8 cellular contexts compared by ENCODE assay signal in the genomic region with DNA sequence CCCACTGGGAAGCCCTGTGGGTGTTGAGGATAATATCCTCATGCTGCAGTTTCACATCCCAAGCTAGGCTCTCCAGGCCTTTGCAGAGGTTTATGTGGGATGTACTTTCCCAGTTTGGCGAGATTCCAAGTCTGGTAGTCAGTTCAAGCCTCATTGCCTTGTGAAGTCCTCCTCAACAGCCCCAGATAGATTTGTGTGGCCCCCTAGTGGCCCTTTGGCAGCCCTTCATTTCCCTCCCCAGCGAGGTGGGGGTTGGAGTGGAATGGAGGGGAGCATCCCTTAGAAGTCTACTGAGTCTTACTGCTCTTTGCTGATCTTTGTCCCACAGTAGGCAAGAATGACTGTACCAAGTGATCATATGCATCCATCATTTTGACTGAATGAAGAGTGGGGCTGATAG.
DNase-seq lines count a peak whose midpoint lies in the region; ATAC-seq and TF ChIP-seq lines count a peak whose summit lies in the region.

No MANE protein-coding gene starts in this region.

- no peaks in the 10 kb centered on the region for H3K9me3 Mint-ChIP-seq in endothelial cell (ENCODE audit: unreplicated experiment)
- no peaks in the 10 kb centered on the region for H3K9me3 Mint-ChIP-seq in neural crest cell

- H3K4me1 Mint-ChIP-seq in endothelial cell (ENCODE audit: unreplicated experiment) (peaks cover 6% of the 10 kb centered on the region), neural crest cell (no peaks in the 10 kb centered on the region)

- H3K36me3 Mint-ChIP-seq in endothelial cell (ENCODE audit: low read depth, unreplicated experiment) (no peaks in the 10 kb centered on the region), neural crest cell (ENCODE audit: low read depth) (peaks cover 4% of the 10 kb centered on the region)

- DNase-seq in NCI-H82 (lab: John Stamatoyannopoulos, UW) (peak; percentile 89), endothelial cell (ENCODE audit: low spot score) (peak; percentile 64), neural crest cell (ENCODE audit: low read depth, low spot score) (peak; percentile 8)
- no peak for DNase-seq in activated CD8-positive, alpha-beta memory T cell treated with anti-CD3 and anti-CD28 coated beads, Interleukin-2, amount 50 U/mL, for 4 hours
- no peak for DNase-seq in activated T-cell treated with anti-CD3 and anti-CD28 coated beads, Interleukin-2, amount 50 U/mL, for 1 hour

- ATAC-seq in GM21717 (IDR thresholded peaks at IDR 0.05; ENCODE audit: unreplicated experiment) (peak; percentile 67), HG03442 (IDR thresholded peaks at IDR 0.05; ENCODE audit: unreplicated experiment) (no peak), GM21390 (IDR thresholded peaks at IDR 0.05; ENCODE audit: unreplicated experiment) (no peak)

- H3K4me3 Mint-ChIP-seq in endothelial cell (ENCODE audit: unreplicated experiment), result no peak overlapping the region
- no peak overlapping the region for H3K4me3 Mint-ChIP-seq in neural crest cell

- H3K27me3 Mint-ChIP-seq in endothelial cell (ENCODE audit: unreplicated experiment) (no peaks in the 10 kb centered on the region), neural crest cell (ENCODE audit: low read depth) (no peaks in the 10 kb centered on the region)

- H3K27ac Mint-ChIP-seq in endothelial cell (ENCODE audit: unreplicated experiment) (no peak overlapping the region), neural crest cell (ENCODE audit: unreplicated experiment) (no peak overlapping the region)

- peak; percentile 81 for TF ChIP-seq CTCF in endothelial cell (IDR thresholded peaks at IDR 0.05; ENCODE audit: unreplicated experiment)
- TF ChIP-seq CTCF in neural crest cell (conservative IDR thresholded peaks at IDR 0.05), result peak; percentile 57

Comparison
In these comparisons a context has a peak if more than half of its experiments do, and no peak if none do; other contexts are left out.
1. DNase-seq: peak in NCI-H82 (single experiment), endothelial cell (single experiment) and neural crest cell (single experiment); none in activated CD8-positive, alpha-beta memory T cell treated with anti-CD3 and anti-CD28 coated beads, Interleukin-2, amount 50 U/mL, for 4 hours (single experiment) and activated T-cell treated with anti-CD3 and anti-CD28 coated beads, Interleukin-2, amount 50 U/mL, for 1 hour (single experiment).